14 cellular contexts compared by ENCODE assay signal in genomic region chr14:72965249-72965648, GRCh38.
DNase-seq lines count a peak whose midpoint lies in the region; TF ChIP-seq lines count a peak whose summit lies in the region.
"Had no signal": no experiment of that assay in that cellular context is flagged by ENCODE, and none has a peak within 500 bp of the region (broad histone marks: within the 10 kb centered on the region; RNA-seq: fewer than 3 reads in every experiment).

No MANE protein-coding gene starts in this region.

- TF ChIP-seq POLR2A in NB4 (IDR thresholded peaks at IDR 0.05; ENCODE audit: extremely low read depth, insufficient read length): no peak

- H3K27me3 Mint-ChIP-seq in nephron progenitor cell (ENCODE audit: low read depth, poor library complexity): peaks cover 2% of the 10 kb centered on the region
- H3K27me3 Mint-ChIP-seq: naive B cell had no signal

- H3K4me3 Mint-ChIP-seq in nephron progenitor cell: no peak overlapping the region

- H3K4me3 ChIP-seq in NB4 (ENCODE audit: low read depth, low read length) (no peak overlapping the region), choroid plexus epithelial cell (ENCODE audit: low read depth, low read length) (no peak overlapping the region)
- H3K4me3 ChIP-seq: esophagus muscularis mucosa, SJCRH30 had no signal

- peaks cover 35% of the 10 kb centered on the region for H3K36me3 Mint-ChIP-seq in nephron progenitor cell (ENCODE audit: low read depth)

- TF ChIP-seq CTCF in NB4 (IDR thresholded peaks at IDR 0.05; ENCODE audit: low read depth, low read length): no peak
- no peak for TF ChIP-seq CTCF in choroid plexus epithelial cell (conservative IDR thresholded peaks at IDR 0.05; ENCODE audit: low read depth, low read length)
- TF ChIP-seq CTCF in nephron progenitor cell (IDR thresholded peaks at IDR 0.05): no peak

- DNase-seq in DMS53 (lab: John Stamatoyannopoulos, UW) (peak; percentile 27), DMS53 treated with DMSO at 0.1 percent for 48 hours (lab: John Stamatoyannopoulos, UW; ENCODE audit: unreplicated experiment) (no peak), NB4 (ENCODE audit: low read depth) (peak; percentile 49), choroid plexus epithelial cell (ENCODE audit: low read depth) (peak; percentile 33), nephron progenitor cell (no peak), NCI-H146 treated with DMSO at 0.1 percent for 48 hours (lab: John Stamatoyannopoulos, UW; ENCODE audit: unreplicated experiment) (no peak), pons (ENCODE audit: low spot score) (no peak), D341Med (ENCODE audit: low spot score) (no peak)
- DNase-seq: activated T-cell treated with anti-CD3 and anti-CD28 coated beads, Interleukin-2, amount 50 U/mL, for 1 hour; caudate nucleus; naive B cell; NCI-H748 treated with DMSO at 0.1 percent for 48 hours; SJCRH30 had no signal

- H3K9me3 Mint-ChIP-seq in nephron progenitor cell: no peaks in the 10 kb centered on the region
- H3K9me3 Mint-ChIP-seq: naive B cell had no signal

- H3K4me1 Mint-ChIP-seq in nephron progenitor cell: peaks cover 12% of the 10 kb centered on the region
- H3K4me1 Mint-ChIP-seq: naive B cell had no signal

- peak overlapping the region; percentile 21 for H3K27ac Mint-ChIP-seq in nephron progenitor cell

Comparison
In these comparisons a context has a peak if more than half of its experiments do, and no peak if none do; other contexts are left out.
1. DNase-seq: peak in DMS53 (single experiment), NB4 (single experiment) and choroid plexus epithelial cell (single experiment); none in DMS53 treated with DMSO at 0.1 percent for 48 hours (single experiment), nephron progenitor cell (single experiment), NCI-H146 treated with DMSO at 0.1 percent for 48 hours (single experiment), pons (single experiment) and D341Med (single experiment).